20 cellular contexts compared by ENCODE assay signal in the genomic region with DNA sequence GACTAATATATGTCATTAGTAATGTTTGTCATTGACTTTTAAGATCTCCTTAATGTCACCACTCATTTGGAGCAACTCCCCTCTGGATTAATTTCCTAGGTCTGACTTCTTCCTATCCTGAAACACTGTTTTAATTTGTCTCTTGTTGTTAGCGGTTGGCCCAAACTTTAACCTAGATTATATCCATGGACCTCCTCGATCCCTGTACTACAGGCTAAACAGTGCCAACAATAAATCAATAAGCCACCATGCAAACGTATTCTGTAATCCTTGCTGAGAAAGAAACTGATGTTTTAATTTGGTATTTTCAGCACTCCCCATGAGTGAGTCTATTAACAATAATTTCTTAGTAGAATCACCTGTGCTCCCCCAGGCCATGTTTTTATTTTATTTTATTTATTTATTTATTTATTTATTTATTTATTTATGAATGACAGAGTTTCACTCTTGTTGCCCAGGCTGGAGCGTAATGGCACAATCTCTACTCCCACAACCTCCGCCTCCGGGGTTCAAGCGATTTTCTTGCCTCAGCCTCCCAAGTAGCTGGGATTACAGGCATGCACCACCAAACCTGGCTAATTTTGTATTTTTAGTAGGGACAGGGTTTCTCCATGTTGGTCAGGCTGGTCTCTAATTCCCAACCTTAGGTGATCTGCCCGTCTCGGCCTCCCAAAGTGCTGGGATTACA.
A peak's percentile ranks its signal among the peaks of the same experiment; 100 is the strongest.
DNase-seq lines count a peak whose midpoint lies in the region; ATAC-seq, FAIRE-seq and TF ChIP-seq lines count a peak whose summit lies in the region.
"Had no signal": no experiment of that assay in that cellular context is flagged by ENCODE, and none has a peak within 500 bp of the region (broad histone marks: within the 10 kb centered on the region; RNA-seq: fewer than 3 reads in every experiment).

No MANE protein-coding gene starts in this region.

- H3K4me1 ChIP-seq in liver (ENCODE audit: control insufficient read depth in 4 of 4, insufficient read depth in 4 of 4, low read length in 3 of 4), result peaks cover 0 to 5% (median 0%) of the 10 kb centered on the region in 4 donors
- H3K4me1 ChIP-seq in HepG2 (ENCODE audit: insufficient read depth, low read length), result no peaks in the 10 kb centered on the region
- H3K4me1 ChIP-seq: A549; BLaER1 treated with 17β-estradiol and CSF1 and Interleukin-3, amounts not matched to agents 10 nM and 100 nM; Caco-2 had no signal

- DNase-seq in HepG2 (ENCODE audit: low spot score) (no peak), left lobe of liver (ENCODE audit: low spot score) (no peak), NCI-H510A (lab: John Stamatoyannopoulos, UW) (no peak)
- no peak for DNase-seq in activated effector memory CD4-positive, alpha-beta T cell treated with Interleukin-2 at 50 U/mL for 16 hours
- DNase-seq: AML-193; Caco-2; Calu3; CD4-positive, alpha-beta T cell; CD8-positive, alpha-beta T cell; DMS79 treated with DMSO at 0.1 percent for 48 hours; GF-D8 had no signal

- FAIRE-seq in HepG2 (lab: Jason Lieb, UNC), result no peak
- FAIRE-seq: A549, D721Med, G401.6, GM12891, GM19239 had no signal

- in situ Hi-C loops in HepG2 (cut with HindIII; ENCODE audit: extremely low pct_ligation_motif_present, low pct_unique_long_range_greater_than_20kb), result no loop called here

- H3K27ac ChIP-seq in liver (ENCODE audit: low read depth in 1 of 2, low read length in 2 of 2), result no peak overlapping the region
- H3K27ac ChIP-seq in HepG2 (ENCODE audit: extremely low read length, insufficient read depth, low read length), result no peak overlapping the region
- H3K27ac ChIP-seq: 22Rv1; A549; BLaER1 treated with 17β-estradiol and CSF1 and Interleukin-3, amounts not matched to agents 10 nM and 100 nM; C4-2B had no signal

- CTCF ChIA-PET in HepG2 (lab: Yijun Ruan, JAX; ENCODE audit: low intra/inter-chr PET ratio, low total read pairs), result no interaction called here

- no peaks in the 10 kb centered on the region for H3K9me3 ChIP-seq in liver (ENCODE audit: control insufficient read depth in 4 of 4, low read length in 3 of 4)
- H3K9me3 ChIP-seq in HepG2 (ENCODE audit: low read length), result peaks cover 18% of the 10 kb centered on the region; the same call in 1 of the 2 replicates
- H3K9me3 ChIP-seq: A549; BLaER1 treated with 17β-estradiol and CSF1 and Interleukin-3, amounts not matched to agents 10 nM and 100 nM; Caco-2 had no signal

- H3K9ac ChIP-seq in liver (ENCODE audit: low read depth in 1 of 2, low read length in 2 of 2), result no peak overlapping the region
- H3K9ac ChIP-seq in HepG2 (ENCODE audit: insufficient read depth, low read depth, low read length), result no peak overlapping the region
- H3K9ac ChIP-seq: BLaER1 treated with 17β-estradiol and CSF1 and Interleukin-3, amounts not matched to agents 10 nM and 100 nM had no signal

- TF ChIP-seq EP300 in HepG2 (IDR thresholded peaks at IDR 0.05; ENCODE audit: low read depth in 2 of 2, low read length in 2 of 2), result no peak
- TF ChIP-seq EP300 in HepG2 (CRISPR knock-in tag; IDR thresholded peaks at IDR 0.05; ENCODE audit: borderline replicate concordance), result no peak

- H3K4me3 ChIP-seq in liver (ENCODE audit: low read depth in 1 of 3, low read length in 3 of 3), result no peak overlapping the region
- no peak overlapping the region for H3K4me3 ChIP-seq in HepG2 (replicated peaks in 1 of 3; ENCODE audit: insufficient read depth in 1 of 3, low read depth in 2 of 3, low read length in 3 of 3)
- H3K4me3 ChIP-seq: A549; BLaER1 treated with 17β-estradiol and CSF1 and Interleukin-3, amounts not matched to agents 10 nM and 100 nM had no signal

- H3K4me2 ChIP-seq in HepG2 (ENCODE audit: low read depth, low read length), result no peak overlapping the region
- H3K4me2 ChIP-seq: A549; BLaER1 treated with 17β-estradiol and CSF1 and Interleukin-3, amounts not matched to agents 10 nM and 100 nM had no signal

- no peaks in the 10 kb centered on the region for H3K27me3 ChIP-seq in liver (ENCODE audit: control insufficient read depth in 4 of 4, insufficient read depth in 4 of 4, low read length in 3 of 4)
- no peaks in the 10 kb centered on the region for H3K27me3 ChIP-seq in HepG2 (ENCODE audit: control insufficient read depth in 1 of 2, insufficient read depth in 2 of 2, low read length in 2 of 2)
- H3K27me3 ChIP-seq: BLaER1 treated with 17β-estradiol and CSF1 and Interleukin-3, amounts not matched to agents 10 nM and 100 nM had no signal

- TF ChIP-seq RAD21 in liver (IDR thresholded peaks at IDR 0.05), result peak in 1 of 2 donors; percentile 28
- TF ChIP-seq RAD21 in HepG2 (CRISPR knock-in tag; IDR thresholded peaks at IDR 0.05), result no peak

- no peaks in the 10 kb centered on the region for H3K79me2 ChIP-seq in HepG2 (ENCODE audit: insufficient read depth, low read length)

- 73% methylated on average over 9 of the region's 9 CpGs for WGBS in liver
- WGBS in HepG2 (ENCODE audit: low lambda C conversion rate), result 10% methylated on average over 9 of the region's 9 CpGs

- H3K36me3 ChIP-seq in liver (ENCODE audit: control insufficient read depth in 4 of 4, insufficient read depth in 3 of 4, low read depth in 1 of 4, low read length in 3 of 4) (no peaks in the 10 kb centered on the region), HepG2 (replicated peaks in 1 of 2; ENCODE audit: control insufficient read depth in 1 of 2, insufficient read depth in 2 of 2, low read length in 2 of 2) (no peaks in the 10 kb centered on the region)
- H3K36me3 ChIP-seq: BLaER1 treated with 17β-estradiol and CSF1 and Interleukin-3, amounts not matched to agents 10 nM and 100 nM had no signal

- TF ChIP-seq CTCF in liver (IDR thresholded peaks at IDR 0.05; ENCODE audit: low read depth, low read length, missing input control), result no peak
- TF ChIP-seq CTCF in HepG2 (CRISPR knock-in tag; IDR thresholded peaks at IDR 0.05), result no peak

- no peak for TF ChIP-seq POLR2A in HepG2 (IDR thresholded peaks at IDR 0.05; ENCODE audit: insufficient read depth in 1 of 2, low read depth in 2 of 2, low read length in 2 of 2)

- no TSS peak for BruUV-seq in HepG2 (replicated peaks; lab: Mats Ljungman, UMichigan)

- H4K20me1 ChIP-seq in HepG2 (ENCODE audit: insufficient read depth, low read length), result no peaks in the 10 kb centered on the region
- H4K20me1 ChIP-seq: BLaER1 treated with 17β-estradiol and CSF1 and Interleukin-3, amounts not matched to agents 10 nM and 100 nM had no signal

- POLR2A ChIA-PET in HepG2 (lab: Yijun Ruan, JAX), result no interaction called here

- no peak overlapping the region for H2AFZ ChIP-seq in HepG2 (ENCODE audit: low read length)

- intact Hi-C loops in HepG2 (cut with micrococcal nuclease; ENCODE audit: unreplicated experiment), result no loop called here

- ATAC-seq in HepG2 (no peak), left lobe of liver (peak; percentile 86)
- ATAC-seq: A549; CD8-positive, alpha-beta T cell had no signal

TF ChIP-seq in liver, 16 proteins besides CTCF, POLR2A, EP300 and RAD21 (continues in another document):
- TF ChIP-seq FOXA1 (IDR thresholded peaks at IDR 0.05) (no peak), HNF4A (conservative IDR thresholded peaks at IDR 0.05) (peak; percentile 27 to 29), NR2F2 (IDR thresholded peaks at IDR 0.05) (no peak), RXRA (IDR thresholded peaks at IDR 0.05) (peak; percentile 65 to 67), HNF4G (IDR thresholded peaks at IDR 0.05) (no peak), GABPA (IDR thresholded peaks at IDR 0.05 in 1 of 2, conservative IDR thresholded peaks at IDR 0.05 in 1 of 2) (no peak), FOXA2 (IDR thresholded peaks at IDR 0.05) (no peak), TAF1 (conservative IDR thresholded peaks at IDR 0.05) (no peak), SP1 (IDR thresholded peaks at IDR 0.05) (peak; percentile 55), JUND (IDR thresholded peaks at IDR 0.05) (no peak)
- TF ChIP-seq, protein P1, sequence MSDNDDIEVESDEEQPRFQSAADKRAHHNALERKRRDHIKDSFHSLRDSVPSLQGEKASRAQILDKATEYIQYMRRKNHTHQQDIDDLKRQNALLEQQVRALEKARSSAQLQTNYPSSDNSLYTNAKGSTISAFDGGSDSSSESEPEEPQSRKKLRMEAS (IDR thresholded peaks at IDR 0.05), result no peak

TF ChIP-seq in HepG2, 621 proteins besides CTCF, POLR2A, EP300 and RAD21:
- TF ChIP-seq SMAD1 (CRISPR knock-in tag; IDR thresholded peaks at IDR 0.05; ENCODE audit: borderline replicate concordance, low read depth) (no peak), ZNF101 (CRISPR knock-in tag; IDR thresholded peaks at IDR 0.05; ENCODE audit: borderline replicate concordance, low read depth) (no peak), NRL (CRISPR knock-in tag; IDR thresholded peaks at IDR 0.05; ENCODE audit: borderline replicate concordance) (no peak), NFKB2 (CRISPR knock-in tag; IDR thresholded peaks at IDR 0.05; ENCODE audit: borderline replicate concordance) (no peak), ZNF121 (CRISPR knock-in tag; IDR thresholded peaks at IDR 0.05) (no peak), PCBP1 (IDR thresholded peaks at IDR 0.05; ENCODE audit: borderline replicate concordance, low read depth, low read length) (no peak)
- TF ChIP-seq, protein P2, sequence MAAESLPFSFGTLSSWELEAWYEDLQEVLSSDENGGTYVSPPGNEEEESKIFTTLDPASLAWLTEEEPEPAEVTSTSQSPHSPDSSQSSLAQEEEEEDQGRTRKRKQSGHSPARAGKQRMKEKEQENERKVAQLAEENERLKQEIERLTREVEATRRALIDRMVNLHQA (CRISPR knock-in tag; IDR thresholded peaks at IDR 0.05), result no peak
- TF ChIP-seq, protein P3, sequence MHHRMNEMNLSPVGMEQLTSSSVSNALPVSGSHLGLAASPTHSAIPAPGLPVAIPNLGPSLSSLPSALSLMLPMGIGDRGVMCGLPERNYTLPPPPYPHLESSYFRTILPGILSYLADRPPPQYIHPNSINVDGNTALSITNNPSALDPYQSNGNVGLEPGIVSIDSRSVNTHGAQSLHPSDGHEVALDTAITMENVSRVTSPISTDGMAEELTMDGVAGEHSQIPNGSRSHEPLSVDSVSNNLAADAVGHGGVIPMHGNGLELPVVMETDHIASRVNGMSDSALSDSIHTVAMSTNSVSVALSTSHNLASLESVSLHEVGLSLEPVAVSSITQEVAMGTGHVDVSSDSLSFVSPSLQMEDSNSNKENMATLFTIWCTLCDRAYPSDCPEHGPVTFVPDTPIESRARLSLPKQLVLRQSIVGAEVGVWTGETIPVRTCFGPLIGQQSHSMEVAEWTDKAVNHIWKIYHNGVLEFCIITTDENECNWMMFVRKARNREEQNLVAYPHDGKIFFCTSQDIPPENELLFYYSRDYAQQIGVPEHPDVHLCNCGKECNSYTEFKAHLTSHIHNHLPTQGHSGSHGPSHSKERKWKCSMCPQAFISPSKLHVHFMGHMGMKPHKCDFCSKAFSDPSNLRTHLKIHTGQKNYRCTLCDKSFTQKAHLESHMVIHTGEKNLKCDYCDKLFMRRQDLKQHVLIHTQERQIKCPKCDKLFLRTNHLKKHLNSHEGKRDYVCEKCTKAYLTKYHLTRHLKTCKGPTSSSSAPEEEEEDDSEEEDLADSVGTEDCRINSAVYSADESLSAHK (CRISPR knock-in tag; IDR thresholded peaks at IDR 0.05; ENCODE audit: borderline replicate concordance), result no peak
